In the genomic region with DNA sequence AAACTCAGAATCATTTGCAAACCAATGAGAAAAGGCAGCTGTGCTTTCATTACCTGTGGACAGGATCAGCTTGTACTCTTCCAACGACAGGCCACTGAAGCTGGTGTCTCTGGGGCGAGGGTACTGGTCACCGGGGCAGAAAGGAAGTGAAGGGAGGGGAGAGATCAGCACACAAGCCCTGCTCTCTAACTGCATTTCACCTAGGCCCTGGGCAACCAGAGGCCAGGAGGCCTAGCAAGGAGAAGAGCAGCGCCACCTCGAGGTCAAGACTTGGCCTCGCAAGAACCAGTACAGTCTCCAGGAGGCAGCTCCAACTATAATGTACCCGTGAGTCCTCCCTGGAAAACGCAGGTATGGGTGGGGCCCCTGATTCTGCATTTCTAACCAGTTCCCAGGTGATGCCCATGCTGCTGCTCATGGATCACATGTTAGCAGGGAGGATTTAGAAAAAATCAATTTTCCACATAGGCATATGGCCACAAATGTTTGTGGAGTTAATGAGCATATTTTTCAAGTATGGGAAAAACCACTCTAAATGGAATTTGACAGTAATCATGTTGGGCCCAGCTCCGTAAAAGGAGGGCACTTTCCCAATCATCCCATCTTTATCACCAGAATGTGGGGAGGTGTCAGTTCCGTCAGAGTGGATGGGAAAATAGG, we compare ENCODE assay signal across 8 cellular contexts. TPM values are rescaled to one million over a fixed set of nuclear protein-coding genes. Genes with fewer than 3 reads are reported as not detected.
DNase-seq lines count a peak whose midpoint lies in the region; ATAC-seq, FAIRE-seq and TF ChIP-seq lines count a peak whose summit lies in the region.

No MANE protein-coding gene starts in this region.

- no peak overlapping the region for H3K4me3 ChIP-seq in A549
- H3K4me3 ChIP-seq in KMS-11 (IDR thresholded peaks at IDR 0.05; ENCODE audit: insufficient read depth, low read depth, low read length), result no peak overlapping the region

- no peak overlapping the region for H3K9ac ChIP-seq in KMS-11

- no peaks in the 10 kb centered on the region for H3K27me3 Mint-ChIP-seq in T-cell

- H3K9me3 ChIP-seq in A549, result no peaks in the 10 kb centered on the region

- H3K9me3 Mint-ChIP-seq in T-cell, result no peaks in the 10 kb centered on the region

- DNase-seq in A549 (ENCODE audit: low read depth in 1 of 2, low spot score in 1 of 2) (peak; percentile 57 to 77), GM12892 (ENCODE audit: insufficient read length) (peak; percentile 56), T-cell (peak; percentile 41 to 79 (median 68)), amniotic stem cell (lab: John Stamatoyannopoulos, UW) (peak; percentile 13), iPS-NIHi11 (ENCODE audit: low spot score) (peak; percentile 82), posterior vena cava (ENCODE audit: low spot score) (no peak)
- DNase-seq in stimulated activated CD4-positive, alpha-beta T cell treated with anti-CD3 and anti-CD28 coated beads, Interleukin-1b, Interleukin-23, amount 100 ng/mL, for 4 hours (ENCODE audit: low read depth in 2 of 2), result peak; percentile 64 to 66

- FAIRE-seq in A549 (lab: Jason Lieb, UNC), result no peak
- FAIRE-seq in GM12892 (lab: Jason Lieb, UNC), result peak; percentile 88

- CTCF ChIA-PET in A549 (lab: Yijun Ruan, JAX) (interaction anchor here (0.6 to 12.6 kb wide), 37 partner anchors 9 to 261 kb away, joined by 3 to 177 read pairs (median 6); a partner anchor contains a TSS), T-cell (lab: Charles Lee) (interaction anchor here (0.7 to 2.5 kb wide), 10 partner anchors 9 to 120 kb away, joined by 3 to 13 read pairs (median 3); a partner anchor contains a TSS)

- WGBS in A549 (ENCODE audit: missing lambda C conversion rate), result 40% methylated on average over 10 of the region's 10 CpGs

- peaks cover 15% of the 10 kb centered on the region for H3K4me1 ChIP-seq in A549
- peaks cover 4% of the 10 kb centered on the region for H3K4me1 ChIP-seq in KMS-11 (ENCODE audit: low read depth, poor library complexity, severe bottlenecking)

- no peaks in the 10 kb centered on the region for H3K27me3 ChIP-seq in KMS-11 (ENCODE audit: insufficient read depth, low read depth)

- peaks cover 19% of the 10 kb centered on the region for H3K36me3 Mint-ChIP-seq in T-cell

- H3K27ac ChIP-seq in A549 (peak overlapping the region in 1 of 2 experiments; percentile 46; a peak in 1 of 6 replicates), KMS-11 (no peak overlapping the region)

- POLR2A ChIA-PET in A549 (lab: Yijun Ruan, JAX), result no interaction called here
- POLR2A ChIA-PET in T-cell (lab: Charles Lee), result interaction anchor here (0.5 to 0.7 kb wide), 2 partner anchors 11 to 95 kb away, joined by 3 to 6 read pairs; a partner anchor contains a TSS

- no peaks in the 10 kb centered on the region; the same call in 1 of the 2 replicates for H4K20me1 ChIP-seq in KMS-11 (ENCODE audit: insufficient read depth)

- H3K4me3 Mint-ChIP-seq in T-cell, result no peak overlapping the region

- H2AFZ ChIP-seq in KMS-11 (ENCODE audit: low read depth), result no peak overlapping the region

- intact Hi-C loops in posterior vena cava (cut with DNase I), result no loop called here

- TF ChIP-seq CTCF in A549 (IDR thresholded peaks at IDR 0.05) (peak; percentile 67), KMS-11 (conservative IDR thresholded peaks at IDR 0.05; ENCODE audit: low read depth, low read length) (peak; percentile 77)

- no peaks in the 10 kb centered on the region for H3K79me2 ChIP-seq in KMS-11 (ENCODE audit: insufficient read depth, low read depth)

- H3K4me1 Mint-ChIP-seq in T-cell, result peaks cover 36 to 51% (median 41%) of the 10 kb centered on the region in 3 donors

- no peak for TF ChIP-seq POLR2A in A549 (IDR thresholded peaks at IDR 0.05; ENCODE audit: low read length)
- TF ChIP-seq POLR2A in GM12892 (IDR thresholded peaks at IDR 0.05; ENCODE audit: low read depth, low read length), result no peak

- H3K4me2 ChIP-seq in A549 (no peak overlapping the region), KMS-11 (no peak overlapping the region)

- peak; percentile 62 to 65 for TF ChIP-seq RAD21 in A549 (conservative IDR thresholded peaks at IDR 0.05 in 1 of 2, IDR thresholded peaks at IDR 0.05 in 1 of 2)

- peak overlapping the region; percentile 77 to 83 for H3K27ac Mint-ChIP-seq in T-cell

- no peak for TF ChIP-seq EP300 in A549 (IDR thresholded peaks at IDR 0.05)

- ATAC-seq in A549 (peak; percentile 82 to 90), T-cell (replicated peaks in 1 of 4) (peak; percentile 61 to 69 (median 65))

- no peaks in the 10 kb centered on the region for H3K36me3 ChIP-seq in KMS-11 (ENCODE audit: insufficient read depth)

TF ChIP-seq in A549, 52 proteins besides CTCF, POLR2A, EP300 and RAD21:
- TF ChIP-seq, protein P1, sequence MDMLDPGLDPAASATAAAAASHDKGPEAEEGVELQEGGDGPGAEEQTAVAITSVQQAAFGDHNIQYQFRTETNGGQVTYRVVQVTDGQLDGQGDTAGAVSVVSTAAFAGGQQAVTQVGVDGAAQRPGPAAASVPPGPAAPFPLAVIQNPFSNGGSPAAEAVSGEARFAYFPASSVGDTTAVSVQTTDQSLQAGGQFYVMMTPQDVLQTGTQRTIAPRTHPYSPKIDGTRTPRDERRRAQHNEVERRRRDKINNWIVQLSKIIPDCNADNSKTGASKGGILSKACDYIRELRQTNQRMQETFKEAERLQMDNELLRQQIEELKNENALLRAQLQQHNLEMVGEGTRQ (IDR thresholded peaks at IDR 0.05), result no peak
- TF ChIP-seq SMC3 (IDR thresholded peaks at IDR 0.05) (peak; percentile 66), KDM5A (IDR thresholded peaks at IDR 0.05) (no peak), RARB (CRISPR knock-in tag; IDR thresholded peaks at IDR 0.05) (no peak)

RNA-seq across cellular contexts. Expression of a gene that starts 11.0 kb away (rescaled TPM):
- 65.5 and 90.8 TPM in 2 replicates for polyA plus RNA-seq in A549 (2011; rRNA removed)
- 46.0 and 46.7 TPM in 2 replicates for polyA plus RNA-seq in A549 (2012; cell fraction: cytosol; rRNA removed)
- polyA plus RNA-seq in A549 (2012; cell fraction: nucleus; rRNA removed), result 22.9 and 25.5 TPM in 2 replicates
- polyA plus RNA-seq in A549 (2017; fragmentation: RNase III; extraction: RNeasy Plus Mini Kit Qiagen cat#74134 plus additional on column Dnase treatment), result 78.2 to 82.0 TPM (median 81.4 TPM) in 3 replicates
- polyA minus RNA-seq in A549 (2011; rRNA and poly(A)+ RNA removed), result 12.9 and 17.1 TPM in 2 replicates
- 168 TPM for polyA plus RNA-seq in GM12892 (2012; ENCODE audit: missing spikeins)
- 10 to 100 TPM; 17.2 to 36.2 (median 32.7) TPM for total RNA-seq in T-cell
- 10 to 100 TPM; 39.7 to 42.3 TPM for total RNA-seq in posterior vena cava

RNA-seq across cellular contexts. Expression of a gene that starts 46.2 kb away (rescaled TPM):
- polyA plus RNA-seq in A549 (2011; rRNA removed) (0.11 and 0.12 TPM in 2 replicates), A549 (2017; fragmentation: RNase III; extraction: RNeasy Plus Mini Kit Qiagen cat#74134 plus additional on column Dnase treatment) (0.03 to 0.20 TPM (median 0.07 TPM) in 3 replicates)
- polyA plus RNA-seq in A549 (2012; cell fraction: cytosol; rRNA removed), result 0.04 and 0.05 TPM in 2 replicates
- 0.08 and 0.12 TPM in 2 replicates for polyA plus RNA-seq in A549 (2012; cell fraction: nucleus; rRNA removed)
- polyA minus RNA-seq in A549 (2011; rRNA and poly(A)+ RNA removed), result not detected in 2 replicates
- not detected for polyA plus RNA-seq in GM12892 (2012; ENCODE audit: missing spikeins)
- total RNA-seq in T-cell (not detected), posterior vena cava (under 1 TPM; 0.19 to 0.32 TPM)
